Comparison of ENCODE assay signal across 2 cellular contexts in genomic region chr1:164787834-164788231, GRCh38.
TF ChIP-seq lines count a peak whose summit lies in the region.

No MANE protein-coding gene starts in this region.

TF ChIP-seq in IMR-90, 13 proteins besides CTCF, POLR2A, EP300 and RAD21:
- TF ChIP-seq CHD1 (IDR thresholded peaks at IDR 0.05; ENCODE audit: low read depth, low read length) (no peak), MXI1 (IDR thresholded peaks at IDR 0.05; ENCODE audit: borderline replicate concordance, low read depth, low read length) (no peak), NFE2L2 (IDR thresholded peaks at IDR 0.05; ENCODE audit: low read depth, low read length) (no peak), ELK1 (IDR thresholded peaks at IDR 0.05; ENCODE audit: borderline replicate concordance, low read depth, low read length) (no peak), FOS (IDR thresholded peaks at IDR 0.05; ENCODE audit: low read depth, low read length) (no peak), CEBPB (IDR thresholded peaks at IDR 0.05; ENCODE audit: low read depth, low read length) (no peak), SMC3 (IDR thresholded peaks at IDR 0.05; ENCODE audit: low read depth, low read length) (no peak), BHLHE40 (IDR thresholded peaks at IDR 0.05; ENCODE audit: low read depth, low read length) (no peak), RCOR1 (IDR thresholded peaks at IDR 0.05; ENCODE audit: insufficient replicate concordance, low read length) (no peak), RFX5 (IDR thresholded peaks at IDR 0.05; ENCODE audit: low read depth, low read length) (no peak)

TF ChIP-seq in H1, 55 proteins besides CTCF, POLR2A, EP300 and RAD21:
- no peak for TF ChIP-seq EGR1 (IDR thresholded peaks at IDR 0.05; ENCODE audit: borderline replicate concordance, low read depth, low read length)
- no peak for TF ChIP-seq ASH2L (IDR thresholded peaks at IDR 0.05; ENCODE audit: low read length)
- TF ChIP-seq TAF1 (IDR thresholded peaks at IDR 0.05; ENCODE audit: low read depth, low read length), result no peak
- no peak for TF ChIP-seq USF2 (IDR thresholded peaks at IDR 0.05; ENCODE audit: low read length)
- TF ChIP-seq CBX8 (IDR thresholded peaks at IDR 0.05; ENCODE audit: borderline replicate concordance, low read depth, low read length), result no peak
- no peak for TF ChIP-seq SP2 (IDR thresholded peaks at IDR 0.05; ENCODE audit: low read length)
- TF ChIP-seq BRCA1 (IDR thresholded peaks at IDR 0.05; ENCODE audit: low read depth, low read length), result no peak
- no peak for TF ChIP-seq PHF8 (conservative IDR thresholded peaks at IDR 0.05; ENCODE audit: low read depth, low read length)
- no peak for TF ChIP-seq ATF2 (IDR thresholded peaks at IDR 0.05; ENCODE audit: low read length)
- no peak for TF ChIP-seq HDAC6 (IDR thresholded peaks at IDR 0.05; ENCODE audit: low read depth, low read length)
- TF ChIP-seq RBBP5 (IDR thresholded peaks at IDR 0.05; ENCODE audit: borderline replicate concordance, low read depth, low read length), result no peak
- no peak for TF ChIP-seq ZNF274 (IDR thresholded peaks at IDR 0.05; ENCODE audit: borderline replicate concordance, extremely low read depth, low read length)
- TF ChIP-seq KDM5A (IDR thresholded peaks at IDR 0.05; ENCODE audit: low read length), result no peak
- no peak for TF ChIP-seq KDM4A (IDR thresholded peaks at IDR 0.05; ENCODE audit: low read depth, low read length, severe bottlenecking)
- TF ChIP-seq GABPA (IDR thresholded peaks at IDR 0.05; ENCODE audit: borderline replicate concordance, insufficient read depth, low read length), result no peak
- no peak for TF ChIP-seq EZH2 (IDR thresholded peaks at IDR 0.05; ENCODE audit: low read depth, low read length, severe bottlenecking)
- no peak for TF ChIP-seq YY1 (IDR thresholded peaks at IDR 0.05; ENCODE audit: low read depth, low read length)
